21 cellular contexts compared by ENCODE assay signal in the genomic region with DNA sequence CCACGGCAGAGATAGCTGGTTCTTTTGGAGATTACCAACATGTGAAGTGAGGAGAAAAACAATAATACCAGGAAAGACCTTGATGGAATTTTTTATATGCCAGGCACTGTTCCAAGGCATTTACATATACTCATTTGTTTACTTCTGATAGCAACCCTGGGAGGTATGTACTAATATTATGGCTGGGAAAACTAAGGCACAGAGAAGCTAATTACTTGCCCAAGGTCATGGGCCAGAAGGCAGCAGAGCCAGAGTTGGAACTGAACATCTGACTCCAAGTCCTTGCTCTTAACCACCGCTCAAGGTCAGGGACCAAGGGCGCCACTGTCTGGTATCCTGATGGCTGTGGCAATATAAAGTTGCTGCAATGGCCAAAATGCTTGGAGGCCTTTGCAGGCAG.
"Had no signal": no experiment of that assay in that cellular context is flagged by ENCODE, and none has a peak within 500 bp of the region (broad histone marks: within the 10 kb centered on the region; RNA-seq: fewer than 3 reads in every experiment).

No MANE protein-coding gene starts in this region.

- H3K36me3 ChIP-seq: esophagus muscularis mucosa, gastrocnemius medialis, heart right ventricle, left ventricle myocardium inferior, neutrophil, right atrium auricular region, sigmoid colon, stomach, uterus had no signal

- H3K4me3 ChIP-seq: esophagus muscularis mucosa, gastrocnemius medialis, heart right ventricle, left ventricle myocardium inferior, lung, right atrium auricular region, sigmoid colon, skin epidermis, stomach, uterus had no signal

- H3K4me1 ChIP-seq: gastrocnemius medialis, heart right ventricle, left ventricle myocardium inferior, right atrium auricular region, uterus had no signal

- H3K27ac ChIP-seq: epithelial cell of prostate, esophagus muscularis mucosa, gastrocnemius medialis, heart right ventricle, left ventricle myocardium inferior, neutrophil, right atrium auricular region, skin epidermis, stomach had no signal

- H3K9me3 ChIP-seq: esophagus muscularis mucosa, gastrocnemius medialis, heart right ventricle, left ventricle myocardium inferior, neutrophil, right atrium auricular region, sigmoid colon, stomach, uterus had no signal

- ATAC-seq: effector memory CD8-positive, alpha-beta T cell; gastrocnemius medialis; heart right ventricle; naive thymus-derived CD8-positive, alpha-beta T cell had no signal

- H3K27me3 ChIP-seq: uterus had no signal

- DNase-seq: caudate nucleus; effector memory CD8-positive, alpha-beta T cell; gastrocnemius medialis; heart right ventricle; left ventricle myocardium inferior; mesenchymal stem cell; naive thymus-derived CD8-positive, alpha-beta T cell; posterior cingulate gyrus; sigmoid colon; stimulated activated CD4-positive, alpha-beta T cell treated with anti-CD3 and anti-CD28 coated beads, Interleukin-4, amount 100 ng/mL, for 4 hours; stimulated activated naive CD4-positive, alpha-beta T cell; stomach; substantia nigra; trophoblast cell; uterus had no signal
